23 cellular contexts compared by ENCODE assay signal in genomic region chr12:94265966-94266365, GRCh38.
DNase-seq lines count a peak whose midpoint lies in the region; ATAC-seq and TF ChIP-seq lines count a peak whose summit lies in the region.
"Had no signal": no experiment of that assay in that cellular context is flagged by ENCODE, and none has a peak within 500 bp of the region (broad histone marks: within the 10 kb centered on the region; RNA-seq: fewer than 3 reads in every experiment).

No MANE protein-coding gene starts in this region.

- no peaks in the 10 kb centered on the region for H3K9me3 Mint-ChIP-seq in CD4-positive, alpha-beta T cell
- H3K9me3 Mint-ChIP-seq in IgD-negative memory B cell: no peaks in the 10 kb centered on the region
- H3K9me3 Mint-ChIP-seq in immature natural killer cell: no peaks in the 10 kb centered on the region
- H3K9me3 Mint-ChIP-seq in stimulated activated naive B cell treated with anti-CD40 and anti-IgM and Interleukin-4, amounts not matched to agents 10 μg/mL and 1 μg/mL and 100 μg/mL, for 72 hours: peaks cover 0 to 4% of the 10 kb centered on the region in 2 donors
- no peaks in the 10 kb centered on the region for H3K9me3 Mint-ChIP-seq in type B pancreatic cell
- H3K9me3 Mint-ChIP-seq: activated CD4-positive, alpha-beta memory T cell treated with anti-CD3 and anti-CD28 coated beads for 36 hours; activated naive CD4-positive, alpha-beta T cell treated with anti-CD3 and anti-CD28 coated beads for 36 hours; neural crest cell had no signal

- TF ChIP-seq EP300 in upper lobe of left lung (IDR thresholded peaks at IDR 0.05): no peak

- H3K27ac Mint-ChIP-seq in CD4-positive, alpha-beta T cell: peak overlapping the region; percentile 42
- peak overlapping the region in 2 of 3 donors; percentile 47 to 50 for H3K27ac Mint-ChIP-seq in IgD-negative memory B cell
- H3K27ac Mint-ChIP-seq in immature natural killer cell: peak overlapping the region; percentile 3 to 68 (median 56)
- peak overlapping the region; percentile 92 for H3K27ac Mint-ChIP-seq in stimulated activated naive B cell treated with anti-CD40 and anti-IgM and Interleukin-4, amounts not matched to agents 10 μg/mL and 1 μg/mL and 100 μg/mL, for 72 hours
- H3K27ac Mint-ChIP-seq in type B pancreatic cell: no peak overlapping the region
- H3K27ac Mint-ChIP-seq: activated CD4-positive, alpha-beta memory T cell treated with anti-CD3 and anti-CD28 coated beads for 36 hours; activated naive CD4-positive, alpha-beta T cell treated with anti-CD3 and anti-CD28 coated beads for 36 hours had no signal

- POLR2A ChIA-PET in CD4-positive, alpha-beta T cell (lab: Charles Lee): interaction anchor here (1.1 kb wide), 1 partner anchor 17 kb away, joined by 3 read pairs; no protein-coding TSS in a partner anchor

- ATAC-seq in CD4-positive, alpha-beta T cell (ENCODE audit: poor library complexity): no peak
- ATAC-seq in stimulated activated naive B cell treated with anti-CD40 and anti-IgM and Interleukin-4, amounts not matched to agents 10 μg/mL and 1 μg/mL and 100 μg/mL, for 72 hours (replicated peaks): no peak
- ATAC-seq in GM19023 (IDR thresholded peaks at IDR 0.05; ENCODE audit: unreplicated experiment): no peak
- no peak for ATAC-seq in upper lobe of left lung (ENCODE audit: low FRiP score in 2 of 2)
- ATAC-seq: body of pancreas, foreskin keratinocyte, HepG2, PC-3 had no signal

- no peak for DNase-seq in CD4-positive, alpha-beta T cell
- DNase-seq in immature natural killer cell (no peak), type B pancreatic cell (ENCODE audit: extremely low spot score, unreplicated experiment) (no peak), upper lobe of left lung (no peak)
- no peak for DNase-seq in stimulated activated naive B cell treated with anti-CD40 and anti-IgM and Interleukin-4, amounts not matched to agents 10 μg/mL and 1 μg/mL and 100 μg/mL, for 72 hours
- DNase-seq: activated CD4-positive, alpha-beta memory T cell treated with anti-CD3 and anti-CD28 coated beads for 36 hours; activated naive CD4-positive, alpha-beta T cell treated with anti-CD3 and anti-CD28 coated beads for 36 hours; activated T-cell treated with anti-CD3 and anti-CD28 coated beads, Interleukin-2, amount 50 U/mL, for 1 hour; DMS 273 treated with DMSO at 0.1 percent for 48 hours; foreskin keratinocyte; H7; kidney glomerular epithelial cell; NCI-H146; NCI-H2171 treated with DMSO at 0.1 percent for 48 hours; PC-3; SIG-M5; stimulated activated CD4-positive, alpha-beta T cell treated with anti-CD3 and anti-CD28 coated beads, Interleukin-12 subunit alpha, Interleukin-12 subunit beta, amount 100 ng/mL, for 4 hours had no signal

- H3K36me3 Mint-ChIP-seq in CD4-positive, alpha-beta T cell (ENCODE audit: low read depth): peaks cover 39% of the 10 kb centered on the region
- H3K36me3 Mint-ChIP-seq in IgD-negative memory B cell (peaks cover 17% of the 10 kb centered on the region), immature natural killer cell (peaks cover 14 to 20% (median 15%) of the 10 kb centered on the region in 3 donors), type B pancreatic cell (no peaks in the 10 kb centered on the region)
- H3K36me3 Mint-ChIP-seq in stimulated activated naive B cell treated with anti-CD40 and anti-IgM and Interleukin-4, amounts not matched to agents 10 μg/mL and 1 μg/mL and 100 μg/mL, for 72 hours: peaks cover 57 to 68% of the 10 kb centered on the region in 2 donors

- H3K27me3 ChIP-seq in CD4-positive, alpha-beta T cell (ENCODE audit: control insufficient read depth, insufficient read depth, low read length): no peaks in the 10 kb centered on the region
- H3K27me3 ChIP-seq in upper lobe of left lung: no peaks in the 10 kb centered on the region
- H3K27me3 ChIP-seq: BLaER1, body of pancreas had no signal

- H3K4me1 ChIP-seq in upper lobe of left lung: peaks cover 39 to 55% (median 48%) of the 10 kb centered on the region in 4 donors

- no peaks in the 10 kb centered on the region for H3K27me3 Mint-ChIP-seq in CD4-positive, alpha-beta T cell
- no peaks in the 10 kb centered on the region for H3K27me3 Mint-ChIP-seq in IgD-negative memory B cell
- H3K27me3 Mint-ChIP-seq in immature natural killer cell (ENCODE audit: low read depth in 3 of 3): peaks cover 4 to 11% (median 4%) of the 10 kb centered on the region in 3 donors
- H3K27me3 Mint-ChIP-seq in stimulated activated naive B cell treated with anti-CD40 and anti-IgM and Interleukin-4, amounts not matched to agents 10 μg/mL and 1 μg/mL and 100 μg/mL, for 72 hours: no peaks in the 10 kb centered on the region
- peaks cover 13% of the 10 kb centered on the region for H3K27me3 Mint-ChIP-seq in type B pancreatic cell
- H3K27me3 Mint-ChIP-seq: activated CD4-positive, alpha-beta memory T cell treated with anti-CD3 and anti-CD28 coated beads for 36 hours had no signal

- peak overlapping the region; percentile 68 for H3K4me3 Mint-ChIP-seq in CD4-positive, alpha-beta T cell
- H3K4me3 Mint-ChIP-seq in IgD-negative memory B cell: peak overlapping the region in 2 of 4 donors; percentile 14 to 56
- H3K4me3 Mint-ChIP-seq in immature natural killer cell: peak overlapping the region in 1 of 5 donors; percentile 29
- peak overlapping the region; percentile 48 to 56 for H3K4me3 Mint-ChIP-seq in stimulated activated naive B cell treated with anti-CD40 and anti-IgM and Interleukin-4, amounts not matched to agents 10 μg/mL and 1 μg/mL and 100 μg/mL, for 72 hours
- H3K4me3 Mint-ChIP-seq in type B pancreatic cell: no peak overlapping the region
- H3K4me3 Mint-ChIP-seq: activated CD4-positive, alpha-beta memory T cell treated with anti-CD3 and anti-CD28 coated beads for 36 hours; activated naive CD4-positive, alpha-beta T cell treated with anti-CD3 and anti-CD28 coated beads for 36 hours; neural crest cell had no signal

- TF ChIP-seq POLR2A in upper lobe of left lung (IDR thresholded peaks at IDR 0.05): no peak

- no peak overlapping the region for H3K27ac ChIP-seq in CD4-positive, alpha-beta T cell (ENCODE audit: low read depth, low read length)
- H3K27ac ChIP-seq in upper lobe of left lung: peak overlapping the region in 2 of 4 donors; percentile 62
- H3K27ac ChIP-seq: BLaER1, foreskin keratinocyte had no signal

- peaks cover 57% of the 10 kb centered on the region for H3K4me1 Mint-ChIP-seq in CD4-positive, alpha-beta T cell (ENCODE audit: low read depth)
- H3K4me1 Mint-ChIP-seq in IgD-negative memory B cell (peaks cover 58 to 60% (median 59%) of the 10 kb centered on the region in 3 donors), immature natural killer cell (peaks cover 76 to 95% of the 10 kb centered on the region in 2 donors), type B pancreatic cell (ENCODE audit: unreplicated experiment) (peaks cover 51% of the 10 kb centered on the region)
- H3K4me1 Mint-ChIP-seq in stimulated activated naive B cell treated with anti-CD40 and anti-IgM and Interleukin-4, amounts not matched to agents 10 μg/mL and 1 μg/mL and 100 μg/mL, for 72 hours: peaks cover 64 to 93% of the 10 kb centered on the region in 2 donors

- 90% methylated on average over 5 to 8 of the region's 8 CpGs for WGBS in upper lobe of left lung, 2 donors

- intact Hi-C loops in CD4-positive, alpha-beta T cell (cut with DNase I, micrococcal nuclease): loop anchor here in 1 of 2 experiments (10.0 kb wide), 3 partner anchors 189 to 1589 kb away; partner anchors contain the start of genes CEP83 and SNRPF

- H3K9me3 ChIP-seq in CD4-positive, alpha-beta T cell (ENCODE audit: control insufficient read depth, low read length): no peaks in the 10 kb centered on the region
- no peaks in the 10 kb centered on the region for H3K9me3 ChIP-seq in upper lobe of left lung
- H3K9me3 ChIP-seq: BLaER1, body of pancreas had no signal

- no peaks in the 10 kb centered on the region for H3K36me3 ChIP-seq in upper lobe of left lung
- H3K36me3 ChIP-seq: BLaER1 had no signal

- no peak overlapping the region for H3K4me3 ChIP-seq in upper lobe of left lung
- H3K4me3 ChIP-seq: BLaER1, body of pancreas had no signal

- CTCF ChIA-PET in CD4-positive, alpha-beta T cell (lab: Charles Lee): no interaction called here

- no peak for TF ChIP-seq CTCF in CD4-positive, alpha-beta T cell (IDR thresholded peaks at IDR 0.05)
- TF ChIP-seq CTCF in type B pancreatic cell (conservative IDR thresholded peaks at IDR 0.05) (no peak), upper lobe of left lung (IDR thresholded peaks at IDR 0.05) (no peak)
